ENCODE assay signal across 9 cellular contexts in the genomic region with DNA sequence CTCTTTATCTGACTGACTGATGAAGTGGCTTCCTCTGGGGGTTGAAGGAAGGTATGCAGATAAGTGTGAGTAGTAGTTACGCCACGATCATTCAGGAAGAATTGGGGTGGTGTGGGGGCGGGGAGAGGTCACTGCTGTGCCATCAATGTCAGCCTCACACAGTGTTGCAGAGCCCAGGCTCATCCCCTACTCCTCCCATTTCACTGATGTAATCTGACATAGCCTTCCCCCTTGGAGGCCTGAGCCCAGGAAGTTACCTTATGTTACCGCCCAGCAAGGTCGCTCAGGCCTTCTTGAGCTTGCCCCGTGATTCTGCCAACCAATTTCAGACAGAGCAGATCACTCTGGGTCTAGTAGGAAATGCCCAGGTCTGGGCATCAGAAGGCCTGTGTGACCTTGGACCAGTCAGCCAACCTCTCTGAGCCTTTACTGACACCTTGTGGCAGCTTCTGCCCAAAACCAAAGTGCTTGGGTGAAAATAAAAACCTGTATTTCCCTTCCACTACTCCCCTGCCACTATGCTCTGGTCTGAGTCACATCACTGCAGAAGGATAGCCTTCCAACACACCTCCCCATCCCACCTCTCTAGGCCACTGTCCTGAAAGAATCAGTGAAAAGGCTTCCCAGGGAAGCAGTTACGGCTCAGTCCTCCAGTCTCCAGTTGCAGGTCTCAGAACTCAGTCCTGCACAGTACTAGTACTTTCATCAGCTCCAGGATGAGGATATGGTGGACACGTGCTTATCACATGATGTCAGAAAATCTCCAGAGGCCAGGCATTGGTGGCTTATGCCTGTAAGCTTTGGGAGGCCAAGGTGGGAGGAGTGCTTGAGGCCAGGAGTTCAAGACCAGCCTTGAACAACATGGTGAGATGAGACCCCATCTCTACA. TPM values are rescaled to one million over a fixed set of nuclear protein-coding genes. Genes with fewer than 3 reads are reported as not detected.
A peak's percentile ranks its signal among the peaks of the same experiment; 100 is the strongest.
DNase-seq lines count a peak whose midpoint lies in the region; ATAC-seq and TF ChIP-seq lines count a peak whose summit lies in the region.
"Had no signal": no experiment of that assay in that cellular context is flagged by ENCODE, and none has a peak within 500 bp of the region (broad histone marks: within the 10 kb centered on the region; RNA-seq: fewer than 3 reads in every experiment).

No MANE protein-coding gene starts in this region.

- intact Hi-C loops in sciatic nerve (cut with DNase I) = no loop called here

- in situ Hi-C loops in ACHN (cut with HindIII; ENCODE audit: low pct_ligation_motif_present, low pct_unique_long_range_greater_than_20kb, low sequenced_read_pairs) = no loop called here

- TF ChIP-seq CTCF in GM12865 (IDR thresholded peaks at IDR 0.05; ENCODE audit: insufficient read depth, low read depth, low read length, missing control alignments) = peak; percentile 16
- peak; percentile 44 for TF ChIP-seq CTCF in foreskin fibroblast (IDR thresholded peaks at IDR 0.05; ENCODE audit: low read depth, low read length)

- DNase-seq in ACHN = peak; percentile 21
- DNase-seq in GM12865 (ENCODE audit: low read depth) = peak; percentile 10
- peak; percentile 29 for DNase-seq in SKM-1 (lab: John Stamatoyannopoulos, UW; ENCODE audit: unreplicated experiment)
- peak; percentile 24 to 53 for DNase-seq in foreskin fibroblast
- DNase-seq in cortex of kidney (lab: John Stamatoyannopoulos, UW) = no peak
- no peak for DNase-seq in occipital lobe (lab: John Stamatoyannopoulos, UW)
- no peak for DNase-seq in sciatic nerve (ENCODE audit: low spot score)

- H3K4me3 ChIP-seq in GM12865 (ENCODE audit: low read depth, low read length) (no peak overlapping the region), foreskin fibroblast (ENCODE audit: low read depth in 1 of 2, low read length in 2 of 2) (no peak overlapping the region)
- H3K4me3 ChIP-seq: SK-N-MC had no signal

- ATAC-seq in sciatic nerve (no peak), HG03571 (IDR thresholded peaks at IDR 0.05; ENCODE audit: unreplicated experiment) (no peak)

RNA-seq across cellular contexts. Expression of gene INSYN1, which starts 28.1 kb away (rescaled TPM):
- total RNA-seq in occipital lobe (30.1 TPM), sciatic nerve (7.8 TPM)

Comparison
In these comparisons a context has a peak if more than half of its experiments do, and no peak if none do; other contexts are left out.
1. DNase-seq: peak in ACHN (single experiment), GM12865 (single experiment), SKM-1 (single experiment) and foreskin fibroblast (2 of 2); none in cortex of kidney (single experiment), occipital lobe (single experiment) and sciatic nerve (single experiment).